In the genomic region with DNA sequence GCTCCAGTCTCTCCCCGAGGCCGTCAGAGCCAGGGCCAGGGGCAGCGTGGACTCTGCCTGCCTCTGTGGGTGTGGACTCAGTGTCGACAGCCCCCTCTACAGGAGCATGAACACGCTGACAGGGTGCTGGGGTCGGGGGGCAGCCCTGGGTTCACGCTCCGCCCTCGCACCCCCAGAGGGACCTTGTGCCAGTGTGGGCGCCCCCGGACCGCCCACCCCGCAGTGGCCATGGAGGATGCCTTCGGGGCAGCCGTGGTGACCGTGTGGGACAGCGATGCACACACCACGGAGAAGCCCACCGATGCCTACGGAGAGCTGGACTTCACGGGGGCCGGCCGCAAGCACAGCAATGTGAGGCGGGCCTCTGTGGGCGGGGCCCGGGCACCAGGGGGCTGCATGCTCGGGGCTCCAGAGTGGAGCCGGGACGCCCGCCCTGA, we compare ENCODE assay signal across 12 cellular contexts. TPM values are rescaled to one million over a fixed set of nuclear protein-coding genes. Genes with fewer than 3 reads are reported as not detected.
DNase-seq lines count a peak whose midpoint lies in the region; ATAC-seq and TF ChIP-seq lines count a peak whose summit lies in the region.
"Had no signal": no experiment of that assay in that cellular context is flagged by ENCODE, and none has a peak within 500 bp of the region (broad histone marks: within the 10 kb centered on the region; RNA-seq: fewer than 3 reads in every experiment).

No MANE protein-coding gene starts in this region.

- no peaks in the 10 kb centered on the region for H3K9me3 ChIP-seq in AG04450 (ENCODE audit: control insufficient read depth, insufficient read depth, low read length)
- no peaks in the 10 kb centered on the region for H3K9me3 ChIP-seq in iPS-20b (ENCODE audit: insufficient read depth, low read depth, low read length)
- H3K9me3 ChIP-seq: adrenal gland, Peyer's patch had no signal

- H3K27ac ChIP-seq in AG04450 (ENCODE audit: low read depth, low read length) (no peak overlapping the region), brain microvascular endothelial cell (no peak overlapping the region), iPS-20b (ENCODE audit: low read length) (no peak overlapping the region)
- H3K27ac ChIP-seq: adrenal gland had no signal

- CTCF ChIA-PET in AG04450 (lab: Charles Lee): interaction anchor here (0.7 to 1.5 kb wide), 2 partner anchors 11 to 33 kb away, joined by 3 to 5 read pairs; no protein-coding TSS in a partner anchor

- no peak for DNase-seq in AG04450 (ENCODE audit: low read depth, low spot score)
- DNase-seq in brain microvascular endothelial cell: no peak
- DNase-seq in retina: peak; percentile 58
- DNase-seq in germinal center (ENCODE audit: low spot score): no peak
- no peak for DNase-seq in cerebellar nuclear complex (lab: John Stamatoyannopoulos, UW)
- DNase-seq in activated CD4-positive, CD25-positive, alpha-beta regulatory T cell treated with anti-CD3 and anti-CD28 coated beads, Interleukin-2, amount 50 U/mL, for 72 hours: no peak
- DNase-seq: adrenal gland; Peyer's patch; stimulated activated naive B cell treated with anti-CD40 and anti-IgM and Interleukin-4, amounts not matched to agents 10 μg/mL and 1 μg/mL and 100 μg/mL, for 72 hours had no signal

- ATAC-seq in HG03095 (IDR thresholded peaks at IDR 0.05; ENCODE audit: unreplicated experiment): no peak
- ATAC-seq: GM12878; stimulated activated naive B cell treated with anti-CD40 and anti-IgM and Interleukin-4, amounts not matched to agents 10 μg/mL and 1 μg/mL and 100 μg/mL, for 72 hours had no signal

- TF ChIP-seq CTCF in AG04450 (IDR thresholded peaks at IDR 0.05; ENCODE audit: low read depth, low read length) (0 out of 2 replicates have a peak, but pooled peaks have one; percentile 7), brain microvascular endothelial cell (IDR thresholded peaks at IDR 0.05; ENCODE audit: low read depth, low read length, missing control alignments) (peak; percentile 32)

- in situ Hi-C loops in brain microvascular endothelial cell (cut with HindIII; ENCODE audit: low pct_ligation_motif_present, low sequenced_read_pairs): no loop called here

- no peaks in the 10 kb centered on the region for H3K27me3 ChIP-seq in AG04450 (ENCODE audit: control insufficient read depth, insufficient read depth, low read length)
- no peaks in the 10 kb centered on the region for H3K27me3 ChIP-seq in brain microvascular endothelial cell (replicated peaks)
- H3K27me3 ChIP-seq in iPS-20b (ENCODE audit: insufficient read depth, low read length): peaks cover 19% of the 10 kb centered on the region; the same call in 1 of the 2 replicates
- H3K27me3 ChIP-seq: adrenal gland, Peyer's patch had no signal

- peaks cover 4% of the 10 kb centered on the region for H3K4me1 ChIP-seq in iPS-20b (ENCODE audit: insufficient read depth, low read length)
- H3K4me1 ChIP-seq: adrenal gland had no signal

- no peak overlapping the region for H3K9ac ChIP-seq in iPS-20b (ENCODE audit: low read depth, low read length)

- peaks cover 19% of the 10 kb centered on the region for H3K36me3 ChIP-seq in brain microvascular endothelial cell (replicated peaks)
- no peaks in the 10 kb centered on the region for H3K36me3 ChIP-seq in iPS-20b (ENCODE audit: insufficient read depth, low read depth, low read length)

- POLR2A ChIA-PET in AG04450 (lab: Yijun Ruan, JAX): no interaction called here

- H3K4me3 ChIP-seq in AG04450 (ENCODE audit: low read depth, low read length) (no peak overlapping the region), brain microvascular endothelial cell (ENCODE audit: low read depth, low read length) (no peak overlapping the region), iPS-20b (ENCODE audit: low read length) (peak overlapping the region; percentile 51; the same call in 1 of the 2 replicates)
- H3K4me3 ChIP-seq: adrenal gland, GM12878, Peyer's patch had no signal

RNA-seq across cellular contexts. Expression of a gene that starts 8.3 kb away (rescaled TPM):
- 4.3 and 6.3 TPM in 2 replicates for polyA plus RNA-seq in AG04450 (2011; rRNA removed)
- polyA minus RNA-seq in AG04450 (2011; rRNA and poly(A)+ RNA removed): 8.1 and 9.1 TPM in 2 replicates

RNA-seq across cellular contexts. Expression of a gene that starts 10.7 kb away (rescaled TPM):
- 0.06 TPM in 1 of 2 replicates, not detected in the other for polyA plus RNA-seq in AG04450 (2011; rRNA removed)
- not detected in 2 replicates for polyA minus RNA-seq in AG04450 (2011; rRNA and poly(A)+ RNA removed)

RNA-seq across cellular contexts. Expression of a gene that starts 46.5 kb away (rescaled TPM):
- polyA plus RNA-seq in AG04450 (2011; rRNA removed): 0.52 and 0.63 TPM in 2 replicates
- polyA minus RNA-seq in AG04450 (2011; rRNA and poly(A)+ RNA removed): 0.51 and 0.78 TPM in 2 replicates

RNA-seq across cellular contexts. Expression of a gene that starts 46.9 kb away (rescaled TPM):
- polyA plus RNA-seq in AG04450 (2011; rRNA removed): 0.36 and 0.50 TPM in 2 replicates
- not detected in 2 replicates for polyA minus RNA-seq in AG04450 (2011; rRNA and poly(A)+ RNA removed)

RNA-seq across cellular contexts. Expression of a gene that starts 51.7 kb away (rescaled TPM):
- 4.2 and 4.9 TPM in 2 replicates for polyA plus RNA-seq in AG04450 (2011; rRNA removed)
- 1.8 and 2.0 TPM in 2 replicates for polyA minus RNA-seq in AG04450 (2011; rRNA and poly(A)+ RNA removed)
